Comparison of ENCODE assay signal across 8 cellular contexts in the genomic region with DNA sequence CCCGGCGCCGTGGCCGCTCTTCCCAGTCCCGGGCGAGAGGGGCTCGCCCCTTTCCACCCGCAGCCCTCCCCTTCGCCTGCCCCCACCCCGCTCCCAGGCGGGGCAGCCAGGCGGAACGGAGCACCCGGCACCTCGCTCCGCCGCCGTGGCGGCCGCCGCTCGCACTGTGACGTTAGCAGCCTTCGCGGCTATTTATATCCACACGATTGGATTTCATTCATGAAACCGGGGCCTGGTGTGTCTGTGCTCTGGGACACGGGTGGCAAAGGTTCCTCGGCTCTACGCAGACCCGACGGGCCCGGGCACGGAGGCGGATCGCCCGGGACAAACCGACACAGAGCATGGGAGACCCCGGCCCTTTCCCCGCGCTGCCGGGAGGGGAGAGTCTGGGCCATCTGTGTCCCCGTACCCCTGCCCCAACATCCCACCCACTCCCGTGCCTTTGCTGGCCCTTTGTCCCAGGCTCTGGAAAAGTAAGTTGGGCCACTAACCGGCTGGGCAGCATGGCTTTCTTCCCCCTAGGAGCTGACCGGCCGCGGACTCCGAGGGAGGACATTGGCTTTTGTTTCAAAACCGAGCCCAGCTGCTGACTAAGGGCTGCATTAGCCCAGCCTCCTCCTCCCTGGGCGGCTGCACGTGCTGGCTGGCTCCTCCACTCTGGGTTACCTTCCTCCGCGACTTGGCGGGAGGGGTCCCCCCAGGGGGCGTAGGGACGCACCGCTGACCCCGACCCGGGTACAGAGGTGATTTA. TPM values are rescaled to one million over a fixed set of nuclear protein-coding genes. Genes with fewer than 3 reads are reported as not detected.
DNase-seq lines count a peak whose midpoint lies in the region; ATAC-seq and TF ChIP-seq lines count a peak whose summit lies in the region.

RHOBTB1 (minus strand) TSS at position 27 of the 751 bp plus-strand sequence. CDS start 32,643 bp downstream, outside the sequence.

- peak within 1 kb of the TSS; percentile 92 for H3K56ac ChIP-seq in IMR-90 (ENCODE audit: extremely low read depth, insufficient read depth, low read length)

- peak within 1 kb of the TSS; percentile 97 for H3K23ac ChIP-seq in IMR-90 (ENCODE audit: low read depth, low read length)

- ATAC-seq in GM21390 (IDR thresholded peaks at IDR 0.05; ENCODE audit: unreplicated experiment): peak; percentile 50
- ATAC-seq in IMR-90 (ENCODE audit: low read depth): peak; percentile 84
- peak; percentile 86 for ATAC-seq in SK-N-SH treated with all-trans-retinoic acid at 6 μM for 48 hours
- ATAC-seq in sciatic nerve: peak; percentile 88

- H3K27ac ChIP-seq in IMR-90 (ENCODE audit: insufficient read depth, low read length): peak within 1 kb of the TSS; percentile 92

- peak; percentile 51 for DNase-seq in DMS153 (lab: John Stamatoyannopoulos, UW)
- DNase-seq in IMR-90: peak; percentile 83
- DNase-seq in cerebellum (ENCODE audit: low spot score): peak; percentile 40
- DNase-seq in iPS-NIHi7 (ENCODE audit: extremely low spot score): peak; percentile 69
- DNase-seq in sciatic nerve (ENCODE audit: low spot score): peak; percentile 83
- DNase-seq in cerebellar nuclear complex (lab: John Stamatoyannopoulos, UW): no peak

- peaks cover under 1% of the 10 kb centered on the region; the same call in 1 of the 2 replicates for H3K36me3 ChIP-seq in IMR-90 (ENCODE audit: control insufficient read depth, insufficient read depth, low read length)

- peak within 1 kb of the TSS; percentile 98 for H2BK120ac ChIP-seq in IMR-90 (ENCODE audit: low read depth, low read length)

- peaks cover 2% of the 10 kb centered on the region; the same call in 1 of the 2 replicates for H3K4me1 ChIP-seq in IMR-90 (ENCODE audit: control insufficient read depth, insufficient read depth, low read length)

- peak within 1 kb of the TSS; percentile 96 for H3K18ac ChIP-seq in IMR-90 (ENCODE audit: low read depth, low read length)

- H2AK9ac ChIP-seq in IMR-90 (replicated peaks; ENCODE audit: low read depth, low read length, poor library complexity): peak within 1 kb of the TSS; percentile 90

- H3K4me2 ChIP-seq in IMR-90 (ENCODE audit: low read depth, low read length): peak within 1 kb of the TSS; percentile 96

- no TSS peak for BruUV-seq in IMR-90 (replicated peaks; lab: Mats Ljungman, UMichigan)

- 0 out of 2 replicates have a peak, but pooled peaks cover 5% of the 10 kb centered on the region for H3K9me1 ChIP-seq in IMR-90 (ENCODE audit: insufficient read depth, low read length)

- in situ Hi-C loops in IMR-90 (cut with MboI; ENCODE audit: low sequenced_read_pairs): loop anchor here (25.0 kb wide), 1 partner anchor 1293 kb away; no protein-coding TSS in a partner anchor

- H3K79me1 ChIP-seq in IMR-90 (ENCODE audit: low read depth in 1 of 2, low read length in 2 of 2): peaks cover 1 to 30% of the 10 kb centered on the region in 2 experiments; a peak in 3 of 4 replicates

- H4K5ac ChIP-seq in IMR-90 (ENCODE audit: low read depth, low read length): peak within 1 kb of the TSS; percentile 83

- peak within 1 kb of the TSS; percentile 91 for H3K9ac ChIP-seq in IMR-90 (ENCODE audit: low read depth, low read length)

- H3K4ac ChIP-seq in IMR-90 (ENCODE audit: low read depth, low read length): peak within 1 kb of the TSS; percentile 99

- no peaks in the 10 kb centered on the region for H4K20me1 ChIP-seq in IMR-90 (ENCODE audit: insufficient read depth, low read length)

- peak within 1 kb of the TSS; percentile 87 for H2AK5ac ChIP-seq in IMR-90 (ENCODE audit: low read depth, low read length)

- peak within 1 kb of the TSS; percentile 79; the same call in 2 of the 3 replicates for H2BK15ac ChIP-seq in IMR-90 (ENCODE audit: low read depth, low read length)

- WGBS in IMR-90 (ENCODE audit: extremely low coverage in 2 of 2, insufficient read length in 1 of 2), 2 experiments: 0% methylated on average over 6 of the region's 60 CpGs; no CpG with 5 or more reads in 1 of the 2 experiments

- peak within 1 kb of the TSS; percentile 89 for H2BK5ac ChIP-seq in IMR-90 (ENCODE audit: low read depth, low read length, poor library complexity, severe bottlenecking)

- no peaks in the 10 kb centered on the region for H3K9me3 ChIP-seq in IMR-90 (ENCODE audit: control insufficient read depth, insufficient read depth, low read length)

- peak within 1 kb of the TSS; percentile 97 for H3K14ac ChIP-seq in IMR-90 (replicated peaks; ENCODE audit: low read depth, low read length)

- TF ChIP-seq POLR2A in IMR-90 (IDR thresholded peaks at IDR 0.05; ENCODE audit: low read depth, low read length): peak; percentile 90

- intact Hi-C loops in IMR-90 (cut with micrococcal nuclease): loop anchor here (2.0 to 5.0 kb wide), 4 partner anchors 18 to 122 kb away; no protein-coding TSS in a partner anchor
- intact Hi-C loops in sciatic nerve (cut with DNase I): no loop called here

- TF ChIP-seq CTCF in IMR-90 (conservative IDR thresholded peaks at IDR 0.05; ENCODE audit: low read depth, low read length): no peak

- CTCF ChIA-PET in IMR-90 (lab: Yijun Ruan, JAX): interaction anchor here (0.6 to 0.9 kb wide), 2 partner anchors 11 to 97 kb away, joined by 3 read pairs; no protein-coding TSS in a partner anchor

- no peaks in the 10 kb centered on the region for H3K27me3 ChIP-seq in IMR-90 (ENCODE audit: control insufficient read depth, insufficient read depth, low read length)

- H4K8ac ChIP-seq in IMR-90 (ENCODE audit: low read depth in 2 of 2, low read length in 2 of 2): peak within 1 kb of the TSS; percentile 70 to 87

- H4K91ac ChIP-seq in IMR-90 (ENCODE audit: insufficient read depth, low read depth, low read length): peak within 1 kb of the TSS; percentile 97

- peak within 1 kb of the TSS; percentile 90 for H2AFZ ChIP-seq in IMR-90 (replicated peaks; ENCODE audit: low read length, poor library complexity)

- POLR2A ChIA-PET in IMR-90 (lab: Charles Lee; ENCODE audit: unreplicated experiment): interaction anchor here (0.8 to 1.0 kb wide), 2 partner anchors 15 to 20 kb away, joined by 3 read pairs; no protein-coding TSS in a partner anchor

- TF ChIP-seq RAD21 in IMR-90 (IDR thresholded peaks at IDR 0.05; ENCODE audit: low read length): no peak

- dilution Hi-C loops in IMR-90 (cut with HindIII; ENCODE audit: low sequenced_read_pairs, unreplicated experiment): no loop called here

- peak within 1 kb of the TSS; percentile 67 for H3K4me3 ChIP-seq in IMR-90 (ENCODE audit: insufficient read depth, low read depth, low read length)

- peak within 1 kb of the TSS; percentile 75 for H2BK20ac ChIP-seq in IMR-90 (ENCODE audit: low read depth, low read length)

TF ChIP-seq in IMR-90, 13 proteins besides CTCF, POLR2A, EP300 and RAD21 (continues in another document):
- TF ChIP-seq MAZ (IDR thresholded peaks at IDR 0.05; ENCODE audit: borderline replicate concordance, low read depth, low read length) (peak; percentile 99), FOS (IDR thresholded peaks at IDR 0.05; ENCODE audit: low read depth, low read length) (no peak), NFE2L2 (IDR thresholded peaks at IDR 0.05; ENCODE audit: low read depth, low read length) (peak; percentile 18; the same call in 1 of the 2 replicates), BHLHE40 (IDR thresholded peaks at IDR 0.05; ENCODE audit: low read depth, low read length) (peak; percentile 99), CEBPB (IDR thresholded peaks at IDR 0.05; ENCODE audit: low read depth, low read length) (no peak), CHD1 (IDR thresholded peaks at IDR 0.05; ENCODE audit: low read depth, low read length) (no peak), MXI1 (IDR thresholded peaks at IDR 0.05; ENCODE audit: borderline replicate concordance, low read depth, low read length) (peak; percentile 59; the same call in 1 of the 2 replicates)
- TF ChIP-seq, protein P1, sequence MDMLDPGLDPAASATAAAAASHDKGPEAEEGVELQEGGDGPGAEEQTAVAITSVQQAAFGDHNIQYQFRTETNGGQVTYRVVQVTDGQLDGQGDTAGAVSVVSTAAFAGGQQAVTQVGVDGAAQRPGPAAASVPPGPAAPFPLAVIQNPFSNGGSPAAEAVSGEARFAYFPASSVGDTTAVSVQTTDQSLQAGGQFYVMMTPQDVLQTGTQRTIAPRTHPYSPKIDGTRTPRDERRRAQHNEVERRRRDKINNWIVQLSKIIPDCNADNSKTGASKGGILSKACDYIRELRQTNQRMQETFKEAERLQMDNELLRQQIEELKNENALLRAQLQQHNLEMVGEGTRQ (IDR thresholded peaks at IDR 0.05; ENCODE audit: low read depth, low read length): peak; percentile 80

TF ChIP-seq in SK-N-SH treated with all-trans-retinoic acid at 6 μM for 48 hours, 23 proteins besides CTCF, POLR2A, EP300 and RAD21 (continues in another document):
- TF ChIP-seq TCF4 (CRISPR knock-in tag; IDR thresholded peaks at IDR 0.05; ENCODE audit: borderline replicate concordance): peak; percentile 42; the same call in 1 of the 2 replicates
- TF ChIP-seq, protein P2, sequence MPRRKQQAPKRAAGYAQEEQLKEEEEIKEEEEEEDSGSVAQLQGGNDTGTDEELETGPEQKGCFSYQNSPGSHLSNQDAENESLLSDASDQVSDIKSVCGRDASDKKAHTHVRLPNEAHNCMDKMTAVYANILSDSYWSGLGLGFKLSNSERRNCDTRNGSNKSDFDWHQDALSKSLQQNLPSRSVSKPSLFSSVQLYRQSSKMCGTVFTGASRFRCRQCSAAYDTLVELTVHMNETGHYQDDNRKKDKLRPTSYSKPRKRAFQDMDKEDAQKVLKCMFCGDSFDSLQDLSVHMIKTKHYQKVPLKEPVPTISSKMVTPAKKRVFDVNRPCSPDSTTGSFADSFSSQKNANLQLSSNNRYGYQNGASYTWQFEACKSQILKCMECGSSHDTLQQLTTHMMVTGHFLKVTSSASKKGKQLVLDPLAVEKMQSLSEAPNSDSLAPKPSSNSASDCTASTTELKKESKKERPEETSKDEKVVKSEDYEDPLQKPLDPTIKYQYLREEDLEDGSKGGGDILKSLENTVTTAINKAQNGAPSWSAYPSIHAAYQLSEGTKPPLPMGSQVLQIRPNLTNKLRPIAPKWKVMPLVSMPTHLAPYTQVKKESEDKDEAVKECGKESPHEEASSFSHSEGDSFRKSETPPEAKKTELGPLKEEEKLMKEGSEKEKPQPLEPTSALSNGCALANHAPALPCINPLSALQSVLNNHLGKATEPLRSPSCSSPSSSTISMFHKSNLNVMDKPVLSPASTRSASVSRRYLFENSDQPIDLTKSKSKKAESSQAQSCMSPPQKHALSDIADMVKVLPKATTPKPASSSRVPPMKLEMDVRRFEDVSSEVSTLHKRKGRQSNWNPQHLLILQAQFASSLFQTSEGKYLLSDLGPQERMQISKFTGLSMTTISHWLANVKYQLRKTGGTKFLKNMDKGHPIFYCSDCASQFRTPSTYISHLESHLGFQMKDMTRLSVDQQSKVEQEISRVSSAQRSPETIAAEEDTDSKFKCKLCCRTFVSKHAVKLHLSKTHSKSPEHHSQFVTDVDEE (CRISPR knock-in tag; IDR thresholded peaks at IDR 0.05): 0 out of 2 replicates have a peak, but pooled peaks have one; percentile 8
- TF ChIP-seq CSDC2 (CRISPR knock-in tag; IDR thresholded peaks at IDR 0.05): no peak

RNA-seq across cellular contexts. Expression of gene RHOBTB1, which starts in this region (rescaled TPM):
- 15.2 and 18.9 TPM in 2 replicates for total RNA-seq in IMR-90 (2012; rRNA removed)
- 8.8 and 8.9 TPM in 2 replicates for polyA plus RNA-seq in IMR-90 (2012; rRNA removed)
- 3.7 and 4.9 TPM in 2 replicates for polyA plus RNA-seq in IMR-90 (2012; cell fraction: cytosol; rRNA removed)
- polyA plus RNA-seq in IMR-90 (2012; cell fraction: nucleus; rRNA removed; ENCODE audit: low replicate concordance): 3.6 and 19.2 TPM in 2 replicates
- total RNA-seq in cerebellum: 26.4 TPM
- 13.7 TPM for total RNA-seq in sciatic nerve

Comparison
In these comparisons a context has a peak if more than half of its experiments do, and no peak if none do; other contexts are left out.
1. DNase-seq: peak in DMS153 (single experiment), IMR-90 (single experiment), cerebellum (single experiment), iPS-NIHi7 (single experiment) and sciatic nerve (single experiment); none in cerebellar nuclear complex (0 of 2).
2. Peak in every context shown above with its lines, with median percentiles within 50 percentile points of each other: ATAC-seq.